24 cellular contexts compared by ENCODE assay signal in the genomic region with DNA sequence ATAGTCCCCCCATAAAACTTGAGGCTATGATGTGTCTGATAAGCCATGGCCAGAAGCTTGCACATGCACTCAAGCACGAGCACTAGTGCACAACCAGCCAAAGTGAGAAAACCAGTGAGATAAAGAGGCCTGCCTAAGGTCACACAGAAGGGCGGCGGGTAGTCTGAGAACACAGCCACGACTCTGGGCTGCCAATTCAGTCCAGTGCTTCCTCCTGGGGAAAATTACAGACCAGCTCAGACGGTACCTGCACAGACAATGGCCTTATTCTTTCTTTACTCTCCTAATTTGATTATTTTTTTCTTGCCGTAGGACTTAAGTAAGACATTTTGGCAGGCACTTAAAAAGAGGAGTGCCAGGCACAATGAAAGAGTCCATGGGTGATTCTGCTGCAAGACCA.
"Had no signal": no experiment of that assay in that cellular context is flagged by ENCODE, and none has a peak within 500 bp of the region (broad histone marks: within the 10 kb centered on the region; RNA-seq: fewer than 3 reads in every experiment).

No MANE protein-coding gene starts in this region.

- DNase-seq: activated CD4-positive, alpha-beta memory T cell treated with anti-CD3 and anti-CD28 coated beads for 36 hours; activated CD4-positive, alpha-beta T cell treated with anti-CD3 and anti-CD28 coated beads for 36 hours; activated CD4-positive, alpha-beta T cell treated with anti-CD3 and anti-CD28 coated beads, Interleukin-2, amount 10 ng/mL, durations not matched to agents 24 days and 14 days; activated CD4-positive, CD25-positive, alpha-beta regulatory T cell; activated CD4-positive, CD25-positive, alpha-beta regulatory T cell treated with anti-CD3 and anti-CD28 coated beads, Interleukin-2, amount 50 U/mL, for 72 hours; activated CD8-positive, alpha-beta memory T cell treated with anti-CD3 and anti-CD28 coated beads, Interleukin-2, amount 10 ng/mL, durations not matched to agents 7 days and 5 days; activated CD8-positive, alpha-beta memory T cell treated with anti-CD3 and anti-CD28 coated beads, Interleukin-2, amount 50 U/mL, for 4 hours; activated CD8-positive, alpha-beta T cell treated with anti-CD3 and anti-CD28 coated beads, Interleukin-2, amount 10 ng/mL, durations not matched to agents 7 days and 5 days; activated effector memory CD4-positive, alpha-beta T cell treated with anti-CD3 and anti-CD28 coated beads, Interleukin-2, amount 50 U/mL, for 16 hours; activated naive CD4-positive, alpha-beta T cell treated with anti-CD3 and anti-CD28 coated beads for 36 hours; activated naive CD8-positive, alpha-beta T cell treated with anti-CD3 and anti-CD28 coated beads, Interleukin-2, amount 10 ng/mL, durations not matched to agents 7 days and 5 days; activated T-cell treated with anti-CD3 and anti-CD28 coated beads, Interleukin-2, amount 50 U/mL, for 1 hour; activated T-cell treated with anti-CD3 and anti-CD28 coated beads, Interleukin-2, amount 50 U/mL, for 48 hours; cortex of kidney; dermis blood vessel endothelial cell; effector CD4-positive, alpha-beta T cell; esophagus squamous epithelium; foreskin melanocyte; heart right ventricle; T-helper 1 cell; T-helper 17 cell; T1000 had no signal

- ATAC-seq: activated CD4-positive, alpha-beta T cell treated with anti-CD3 and anti-CD28 coated beads for 36 hours; activated CD8-positive, alpha-beta memory T cell treated with anti-CD3 and anti-CD28 coated beads, Interleukin-2, amount 10 ng/mL, durations not matched to agents 7 days and 5 days; activated CD8-positive, alpha-beta T cell treated with anti-CD3 and anti-CD28 coated beads, Interleukin-2, amount 10 ng/mL, durations not matched to agents 7 days and 5 days; activated naive CD4-positive, alpha-beta T cell treated with anti-CD3 and anti-CD28 coated beads, Interleukin-2, amount 50 U/mL, for 72 hours; gastroesophageal sphincter; heart right ventricle; T-helper 17 cell had no signal
